20 cellular contexts compared by ENCODE assay signal in the genomic region with DNA sequence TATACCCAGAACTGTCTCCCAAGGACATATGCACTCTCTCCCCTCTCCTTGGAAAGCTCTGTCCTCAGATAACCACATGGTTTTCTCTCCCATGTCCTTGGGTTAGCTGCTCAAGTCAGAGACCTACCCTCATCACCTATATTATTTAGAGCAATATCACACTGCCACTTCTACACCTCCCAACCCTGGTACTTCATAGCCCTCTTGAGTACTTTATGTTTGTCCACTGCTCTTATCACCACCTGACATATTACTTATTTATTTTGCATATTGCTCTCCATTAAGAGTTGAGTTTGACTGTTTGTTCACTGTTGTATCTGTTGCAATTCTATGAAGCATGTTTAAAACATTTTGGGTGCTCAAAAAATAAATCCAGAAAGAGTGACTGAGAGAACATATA.
"Had no signal": no experiment of that assay in that cellular context is flagged by ENCODE, and none has a peak within 500 bp of the region (broad histone marks: within the 10 kb centered on the region; RNA-seq: fewer than 3 reads in every experiment).

No MANE protein-coding gene starts in this region.

- H3K27ac ChIP-seq: coronary artery, heart left ventricle, neutrophil, thoracic aorta, uterus had no signal

- H3K4me3 ChIP-seq: coronary artery, dorsolateral prefrontal cortex, heart left ventricle, mucosa of descending colon, stomach, thoracic aorta, uterus had no signal

- H3K9me3 Mint-ChIP-seq: naive thymus-derived CD8-positive, alpha-beta T cell had no signal

- H3K4me1 ChIP-seq: uterus had no signal

- H3K36me3 Mint-ChIP-seq: naive thymus-derived CD8-positive, alpha-beta T cell had no signal

- DNase-seq: dorsolateral prefrontal cortex; effector CD8-positive, alpha-beta T cell; heart left ventricle; hippocampal formation; left colon; mucosa of descending colon; naive thymus-derived CD8-positive, alpha-beta T cell; posterior cingulate gyrus; stimulated activated CD4-positive, alpha-beta T cell treated with anti-CD3 and anti-CD28 coated beads, Interleukin-2, amount 100 ng/mL, for 24 hours; stimulated activated CD4-positive, alpha-beta T cell treated with anti-CD3 and anti-CD28 coated beads, Interleukin-4, amount 100 ng/mL, for 4 hours; stimulated activated naive CD4-positive, alpha-beta T cell; stomach; substantia nigra; trophoblast cell; uterus had no signal

- H3K4me1 Mint-ChIP-seq: naive thymus-derived CD8-positive, alpha-beta T cell had no signal

- H3K36me3 ChIP-seq: heart left ventricle, neutrophil, stomach, thoracic aorta, uterus had no signal

- ATAC-seq: esophagus mucosa; heart left ventricle; left colon; mucosa of descending colon; naive thymus-derived CD8-positive, alpha-beta T cell; sciatic nerve had no signal

- H3K9me3 ChIP-seq: heart left ventricle, mucosa of descending colon, neutrophil, stomach, thoracic aorta, uterus had no signal

- H3K27me3 ChIP-seq: dorsolateral prefrontal cortex, heart left ventricle, neutrophil, stomach, uterus had no signal

- H3K4me3 Mint-ChIP-seq: naive thymus-derived CD8-positive, alpha-beta T cell had no signal
